ENCODE assay signal across 8 cellular contexts in genomic region chr2:112053917-112054846, GRCh38. TPM values are rescaled to one million over a fixed set of nuclear protein-coding genes. Genes with fewer than 3 reads are reported as not detected.
DNase-seq lines count a peak whose midpoint lies in the region; ATAC-seq and TF ChIP-seq lines count a peak whose summit lies in the region.

No MANE protein-coding gene starts in this region.

- no peak for TF ChIP-seq CTCF in endodermal cell (conservative IDR thresholded peaks at IDR 0.05)

- H3K4me1 ChIP-seq in HUES48 (ENCODE audit: control insufficient read depth, insufficient read depth, low read length) (peaks cover 12% of the 10 kb centered on the region), NT2/D1 (ENCODE audit: insufficient read depth, insufficient read length) (peaks cover 2% of the 10 kb centered on the region), endodermal cell (ENCODE audit: control insufficient read depth, insufficient read depth, low read length) (peaks cover 4% of the 10 kb centered on the region)

- no peaks in the 10 kb centered on the region for H3K27me3 Mint-ChIP-seq in endodermal cell (ENCODE audit: insufficient read depth)

- no peaks in the 10 kb centered on the region for H3K36me3 ChIP-seq in HUES48 (ENCODE audit: control insufficient read depth, insufficient read depth, low read length)
- H3K36me3 ChIP-seq in NT2/D1 (ENCODE audit: insufficient read depth, insufficient read length, low read length) = no peaks in the 10 kb centered on the region
- H3K36me3 ChIP-seq in endodermal cell (ENCODE audit: control insufficient read depth, insufficient read depth, low read length) = no peaks in the 10 kb centered on the region

- peaks cover 11% of the 10 kb centered on the region for H3K36me3 Mint-ChIP-seq in endodermal cell (ENCODE audit: low read depth)

- DNase-seq in COR-L47 (lab: John Stamatoyannopoulos, UW) (peak; percentile 96), NT2/D1 (ENCODE audit: low read depth, low spot score) (peak; percentile 94), endodermal cell (peak; percentile 99), midbrain (lab: John Stamatoyannopoulos, UW) (peak; percentile 97)
- peak; percentile 94 for DNase-seq in activated CD8-positive, alpha-beta memory T cell treated with anti-CD3 and anti-CD28 coated beads, Interleukin-2, amount 50 U/mL, for 24 hours (ENCODE audit: extremely low read depth)
- DNase-seq in stimulated activated CD8-positive, alpha-beta memory T cell treated with anti-CD3 and anti-CD28 coated beads, Interleukin-15, amount 100 ng/mL, for 4 hours (ENCODE audit: low read depth in 2 of 2) = peak; percentile 94

- ATAC-seq in GM21390 (IDR thresholded peaks at IDR 0.05; ENCODE audit: unreplicated experiment) = peak; percentile 54

- H3K27ac ChIP-seq in HUES48 (ENCODE audit: low read depth, low read length) (peak overlapping the region; percentile 61), endodermal cell (ENCODE audit: low read depth, low read length) (peak overlapping the region; percentile 51)

- peak overlapping the region; percentile 83 for H3K4me3 Mint-ChIP-seq in endodermal cell

- H3K4me3 ChIP-seq in HUES48 (ENCODE audit: low read depth, low read length) (peak overlapping the region; percentile 90), NT2/D1 (ENCODE audit: insufficient read length, low read depth) (peak overlapping the region; percentile 74), endodermal cell (ENCODE audit: low read length) (peak overlapping the region; percentile 79)

- H3K4me1 Mint-ChIP-seq in endodermal cell = peaks cover 15% of the 10 kb centered on the region

- no peaks in the 10 kb centered on the region for H3K27me3 ChIP-seq in HUES48 (ENCODE audit: control insufficient read depth, insufficient read depth, low read length)
- peaks cover 5% of the 10 kb centered on the region for H3K27me3 ChIP-seq in NT2/D1 (ENCODE audit: insufficient read depth, insufficient read length)
- no peaks in the 10 kb centered on the region for H3K27me3 ChIP-seq in endodermal cell (ENCODE audit: control insufficient read depth, insufficient read depth, low read length, poor library complexity, severe bottlenecking)

- WGBS in endodermal cell (ENCODE audit: insufficient coverage in 1 of 2, insufficient read length in 1 of 2), 2 experiments = 0 to 2% methylated on average over 8 to 50 of the region's 62 CpGs

- H3K9ac ChIP-seq in HUES48 (ENCODE audit: low read depth, low read length) (no peak overlapping the region), NT2/D1 (ENCODE audit: insufficient read length, low read depth) (peak overlapping the region; percentile 88), endodermal cell (ENCODE audit: extremely low read depth, low read length, poor library complexity, severe bottlenecking) (peak overlapping the region; percentile 4)

- peak overlapping the region; percentile 93 for H3K27ac Mint-ChIP-seq in endodermal cell

- no peaks in the 10 kb centered on the region for H3K9me3 ChIP-seq in HUES48 (ENCODE audit: control insufficient read depth, insufficient read depth, low read length)
- H3K9me3 ChIP-seq in NT2/D1 (ENCODE audit: insufficient read depth, low read length) = peaks cover 11% of the 10 kb centered on the region; the same call in 1 of the 2 replicates
- H3K9me3 ChIP-seq in endodermal cell (ENCODE audit: control insufficient read depth, low read length) = peaks cover 14% of the 10 kb centered on the region

- peaks cover 15% of the 10 kb centered on the region for H3K9me3 Mint-ChIP-seq in endodermal cell

RNA-seq across cellular contexts. Expression of gene TMEM87B, which starts 0.9 kb away (rescaled TPM):
- 10 to 100 TPM; 20.2 to 22.3 TPM for total RNA-seq in endodermal cell
- 12.8 TPM for polyA plus RNA-seq in endodermal cell (2013, experiment 1 of 2)
- polyA plus RNA-seq in endodermal cell (2013, experiment 2 of 2) = 14.4 TPM

Comparison
In these comparisons a context has a peak if more than half of its experiments do, and no peak if none do; other contexts are left out.
1. Peak in every context shown above with its lines: DNase-seq, ATAC-seq, H3K4me3 ChIP-seq and H3K27ac ChIP-seq.